In genomic region chr1:27343639-27344025, GRCh38 we compare ENCODE assay signal across 10 cellular contexts. TPM values are rescaled to one million over a fixed set of nuclear protein-coding genes. Genes with fewer than 3 reads are reported as not detected.
DNase-seq lines count a peak whose midpoint lies in the region; ATAC-seq and TF ChIP-seq lines count a peak whose summit lies in the region.
"Had no signal": no experiment of that assay in that cellular context is flagged by ENCODE, and none has a peak within 500 bp of the region (broad histone marks: within the 10 kb centered on the region; RNA-seq: fewer than 3 reads in every experiment).

No MANE protein-coding gene starts in this region.

- H3K4me1 ChIP-seq in CD8-positive, alpha-beta T cell (ENCODE audit: insufficient read depth, low read length) = peaks cover 39% of the 10 kb centered on the region
- H3K4me1 ChIP-seq in mesendoderm (ENCODE audit: control insufficient read depth, low read depth, low read length) = peaks cover 5% of the 10 kb centered on the region

- H3K23ac ChIP-seq in mesendoderm (ENCODE audit: low read length) = no peak overlapping the region

- H3K36me3 ChIP-seq in CD8-positive, alpha-beta T cell (ENCODE audit: insufficient read depth, low read length) = peaks cover 10% of the 10 kb centered on the region
- no peaks in the 10 kb centered on the region for H3K36me3 ChIP-seq in mesendoderm (ENCODE audit: control insufficient read depth, insufficient read depth, low read length)

- no peaks in the 10 kb centered on the region for H3K9me3 Mint-ChIP-seq in CD8-positive, alpha-beta T cell
- no peaks in the 10 kb centered on the region for H3K9me3 Mint-ChIP-seq in brain
- H3K9me3 Mint-ChIP-seq in natural killer cell = no peaks in the 10 kb centered on the region

- POLR2A ChIA-PET in CD8-positive, alpha-beta T cell (lab: Charles Lee) = interaction anchor here (0.6 to 3.4 kb wide), 3 partner anchors 13 to 24 kb away, joined by 3 to 27 read pairs (median 5); no protein-coding TSS in a partner anchor

- peaks cover 36% of the 10 kb centered on the region for H3K36me3 Mint-ChIP-seq in CD8-positive, alpha-beta T cell
- peaks cover under 1% of the 10 kb centered on the region for H3K36me3 Mint-ChIP-seq in brain
- no peaks in the 10 kb centered on the region for H3K36me3 Mint-ChIP-seq in natural killer cell

- H3K79me2 ChIP-seq in mesendoderm (ENCODE audit: control insufficient read depth, insufficient read depth, low read length) = no peaks in the 10 kb centered on the region

- H3K9ac ChIP-seq in mesendoderm (ENCODE audit: low read length) = no peak overlapping the region

- H2BK15ac ChIP-seq in mesendoderm (replicated peaks; ENCODE audit: low read depth) = no peak overlapping the region

- CTCF ChIA-PET in CD8-positive, alpha-beta T cell (lab: Charles Lee) = interaction anchor here (1.2 to 9.9 kb wide), 5 partner anchors 11 to 52 kb away, joined by 4 to 120 read pairs (median 10); no protein-coding TSS in a partner anchor

- H3K79me1 ChIP-seq in mesendoderm (ENCODE audit: low read length) = no peaks in the 10 kb centered on the region

- H2BK120ac ChIP-seq in mesendoderm (ENCODE audit: low read depth, low read length) = no peak overlapping the region

- H3K4me3 Mint-ChIP-seq in CD8-positive, alpha-beta T cell = peak overlapping the region; percentile 97
- peak overlapping the region in 3 of 5 experiments; percentile 12 to 70 (median 55) for H3K4me3 Mint-ChIP-seq in brain
- peak overlapping the region; percentile 91 for H3K4me3 Mint-ChIP-seq in natural killer cell

- no peak overlapping the region for H3K18ac ChIP-seq in mesendoderm (ENCODE audit: low read length)

- no peak overlapping the region for H3K56ac ChIP-seq in mesendoderm (ENCODE audit: low read length)

- WGBS in mesendoderm (ENCODE audit: extremely low coverage, insufficient coverage, low lambda C conversion rate) = no CpG with 5 or more reads among the region's 5 CpGs

- H3K27ac Mint-ChIP-seq in CD8-positive, alpha-beta T cell = peak overlapping the region; percentile 93
- H3K27ac Mint-ChIP-seq in brain (peak overlapping the region in 2 of 5 experiments; percentile 74 to 75), natural killer cell (peak overlapping the region; percentile 88 to 90)

- H3K27me3 ChIP-seq in CD8-positive, alpha-beta T cell (ENCODE audit: insufficient read depth, low read length) = no peaks in the 10 kb centered on the region
- H3K27me3 ChIP-seq in mesendoderm (ENCODE audit: insufficient read depth, low read length, poor library complexity) = no peaks in the 10 kb centered on the region

- no peak overlapping the region for H4K8ac ChIP-seq in mesendoderm (ENCODE audit: low read depth, low read length)

- no peak overlapping the region for H3K4me2 ChIP-seq in mesendoderm (ENCODE audit: low read length)

- intact Hi-C loops in CD8-positive, alpha-beta T cell (cut with DNase I, micrococcal nuclease) = loop anchor here (1.0 to 10.0 kb wide), 5 partner anchors 14 to 1211 kb away; partner anchors contain the start of genes TMEM222 (in 1 of the 2), TRNAU1AP (in 1 of the 2) and WDTC1 (in 1 of the 2)
- intact Hi-C loops in natural killer cell (cut with micrococcal nuclease) = loop anchor here (10.0 kb wide), 1 partner anchor 649 kb away; the partner anchor contains the start of gene ARID1A

- no peak for ATAC-seq in CD8-positive, alpha-beta T cell
- ATAC-seq in natural killer cell (no peak), HG02798 (IDR thresholded peaks at IDR 0.05; ENCODE audit: poor library complexity, unreplicated experiment) (no peak)

- no peak overlapping the region for H2AK5ac ChIP-seq in mesendoderm (ENCODE audit: low read length)

- no peak for TF ChIP-seq CTCF in CD8-positive, alpha-beta T cell (IDR thresholded peaks at IDR 0.05)
- no peak for TF ChIP-seq CTCF in brain (conservative IDR thresholded peaks at IDR 0.05)
- no peak for TF ChIP-seq CTCF in natural killer cell (IDR thresholded peaks at IDR 0.05)

- H3K27me3 Mint-ChIP-seq in CD8-positive, alpha-beta T cell (ENCODE audit: low read depth) = no peaks in the 10 kb centered on the region
- H3K27me3 Mint-ChIP-seq in brain = peaks cover 10% of the 10 kb centered on the region
- H3K27me3 Mint-ChIP-seq in natural killer cell (ENCODE audit: low read depth in 2 of 2) = no peaks in the 10 kb centered on the region

- no peak overlapping the region for H2BK5ac ChIP-seq in mesendoderm (ENCODE audit: low read length)

- H3K4me1 Mint-ChIP-seq in CD8-positive, alpha-beta T cell (ENCODE audit: low read depth) = peaks cover 61% of the 10 kb centered on the region
- peaks cover 32% of the 10 kb centered on the region for H3K4me1 Mint-ChIP-seq in brain
- H3K4me1 Mint-ChIP-seq in natural killer cell = peaks cover 59 to 72% of the 10 kb centered on the region in 2 donors

- no peak overlapping the region for H4K5ac ChIP-seq in mesendoderm (ENCODE audit: low read length)

- H3K27ac ChIP-seq in CD8-positive, alpha-beta T cell (ENCODE audit: low read depth, low read length) = no peak overlapping the region
- no peak overlapping the region for H3K27ac ChIP-seq in mesendoderm (ENCODE audit: low read depth, low read length)

- DNase-seq in CD8-positive, alpha-beta T cell = no peak
- DNase-seq in Jurkat, Clone E6-1 (ENCODE audit: low read depth, low spot score) = no peak
- DNase-seq in natural killer cell (no peak), NCI-H748 treated with DMSO at 0.1 percent for 48 hours (lab: John Stamatoyannopoulos, UW) (no peak), mesendoderm (no peak), NCI-H2227 (lab: John Stamatoyannopoulos, UW; ENCODE audit: unreplicated experiment) (no peak)
- DNase-seq: EL, MM.1S had no signal

- peak overlapping the region; percentile 91 for H3K4me3 ChIP-seq in CD8-positive, alpha-beta T cell (ENCODE audit: low read depth, low read length)
- peak overlapping the region; percentile 85 for H3K4me3 ChIP-seq in Jurkat, Clone E6-1 (ENCODE audit: low read length)
- H3K4me3 ChIP-seq in mesendoderm (ENCODE audit: low read length) = no peak overlapping the region

- H3K4ac ChIP-seq in mesendoderm (ENCODE audit: low read depth, low read length) = no peak overlapping the region

- H3K9me3 ChIP-seq in CD8-positive, alpha-beta T cell (ENCODE audit: low read length) = no peaks in the 10 kb centered on the region

RNA-seq across cellular contexts. Expression of gene SYTL1, which starts 1.8 kb away (rescaled TPM):
- total RNA-seq in CD8-positive, alpha-beta T cell = 100 to 1,000 TPM; 103 to 113 TPM
- 52.8 TPM for polyA plus RNA-seq in Jurkat, Clone E6-1 (2012; ENCODE audit: insufficient read depth, insufficient read length)
- 24.1 TPM for polyA plus RNA-seq in brain (ENCODE audit: insufficient read depth, low read depth, low replicate concordance)
- 100 to 1,000 TPM; 244 to 312 (median 273) TPM for total RNA-seq in natural killer cell
- 2.5 TPM for polyA plus RNA-seq in mesendoderm (2013, experiment 1 of 2)
- 2.2 TPM for polyA plus RNA-seq in mesendoderm (2013, experiment 2 of 2)

RNA-seq across cellular contexts. Expression of gene TMEM222, which starts 21.7 kb away (rescaled TPM):
- total RNA-seq in CD8-positive, alpha-beta T cell = 10 to 100 TPM; 24.1 to 25.2 TPM
- polyA plus RNA-seq in Jurkat, Clone E6-1 (2012; ENCODE audit: insufficient read depth, insufficient read length) = 30.5 TPM
- 113 TPM for polyA plus RNA-seq in brain (ENCODE audit: insufficient read depth, low read depth, low replicate concordance)
- 10 to 100 TPM; 34.9 to 41.2 (median 37.3) TPM for total RNA-seq in natural killer cell
- polyA plus RNA-seq in mesendoderm (2013, experiment 1 of 2) = 24.3 TPM
- polyA plus RNA-seq in mesendoderm (2013, experiment 2 of 2) = 26.3 TPM

RNA-seq across cellular contexts. Expression of gene MAP3K6, which starts 23.1 kb away (rescaled TPM):
- 10 to 100 TPM; 17.5 to 19.9 TPM for total RNA-seq in CD8-positive, alpha-beta T cell
- polyA plus RNA-seq in Jurkat, Clone E6-1 (2012; ENCODE audit: insufficient read depth, insufficient read length) = 8.3 TPM
- polyA plus RNA-seq in brain (ENCODE audit: insufficient read depth, low read depth, low replicate concordance) = 6.9 TPM
- total RNA-seq in natural killer cell = 10 to 100 TPM in 2 of 3 donors, 1 to 10 TPM in 1; 8.2 to 15.1 (median 12.1) TPM
- polyA plus RNA-seq in mesendoderm (2013, experiment 1 of 2) = 3.7 TPM
- 4.2 TPM for polyA plus RNA-seq in mesendoderm (2013, experiment 2 of 2)

RNA-seq across cellular contexts. Expression of gene FCN3, which starts 31.0 kb away (rescaled TPM):
- total RNA-seq in CD8-positive, alpha-beta T cell = not detected
- polyA plus RNA-seq in Jurkat, Clone E6-1 (2012; ENCODE audit: insufficient read depth, insufficient read length) = not detected
- polyA plus RNA-seq in brain (ENCODE audit: insufficient read depth, low read depth, low replicate concordance) = 1.4 TPM
- not detected for total RNA-seq in natural killer cell
- 0.04 TPM for polyA plus RNA-seq in mesendoderm (2013, experiment 1 of 2)
- not detected for polyA plus RNA-seq in mesendoderm (2013, experiment 2 of 2)

RNA-seq across cellular contexts. Expression of gene CD164L2, which starts 39.5 kb away (rescaled TPM):
- total RNA-seq in CD8-positive, alpha-beta T cell = not detected
- not detected for polyA plus RNA-seq in Jurkat, Clone E6-1 (2012; ENCODE audit: insufficient read depth, insufficient read length)
- 2.2 TPM for polyA plus RNA-seq in brain (ENCODE audit: insufficient read depth, low read depth, low replicate concordance)
- under 1 TPM in 1 of 3 donors, not detected in 2; 0.40 TPM for total RNA-seq in natural killer cell
- polyA plus RNA-seq in mesendoderm (2013, experiment 1 of 2) = 0.17 TPM
- 0.11 TPM for polyA plus RNA-seq in mesendoderm (2013, experiment 2 of 2)
